In the genomic region with DNA sequence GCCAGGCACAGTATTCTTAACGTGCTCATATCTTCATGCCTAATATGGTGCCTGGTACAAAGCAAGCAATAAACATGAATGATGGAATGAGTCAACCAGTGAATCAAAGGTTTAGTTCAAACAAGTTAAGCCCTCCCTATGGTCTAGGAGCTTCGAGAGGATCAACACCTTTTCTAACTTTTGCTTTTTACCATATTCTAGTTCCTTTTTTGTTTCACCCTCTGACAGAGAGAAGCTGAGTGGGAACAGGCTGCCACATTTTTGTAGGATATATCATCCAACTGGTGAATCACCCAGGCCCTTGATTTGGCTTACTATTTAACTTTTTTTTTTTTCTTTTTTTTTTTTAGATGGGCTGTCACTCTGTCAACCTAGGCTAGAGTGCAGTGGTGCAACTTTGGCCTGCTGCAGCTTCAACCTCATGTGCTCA, we compare ENCODE assay signal across 11 cellular contexts. TPM values are rescaled to one million over a fixed set of nuclear protein-coding genes. Genes with fewer than 3 reads are reported as not detected.
DNase-seq lines count a peak whose midpoint lies in the region; ATAC-seq, FAIRE-seq and TF ChIP-seq lines count a peak whose summit lies in the region.
"Had no signal": no experiment of that assay in that cellular context is flagged by ENCODE, and none has a peak within 500 bp of the region (broad histone marks: within the 10 kb centered on the region; RNA-seq: fewer than 3 reads in every experiment).

No MANE protein-coding gene starts in this region.

- intact Hi-C loops in left cardiac atrium (cut with DNase I): no loop called here
- intact Hi-C loops in cardiac septum (cut with DNase I): no loop called here
- intact Hi-C loops in lower lobe of right lung (cut with DNase I): no loop called here
- intact Hi-C loops in activated T-helper 2 cell treated with anti-CD3 and anti-CD28 coated beads, Interferon-gamma antibody, Interleukin-2, Interleukin-4, amounts not matched to agents 10 μg/mL and 5 μg/mL and 100 μg/mL, durations not matched to agents 14 hours and 24 hours and 36 hours (cut with micrococcal nuclease): no loop called here

- ATAC-seq in left cardiac atrium (peak; percentile 23 to 90), lower lobe of right lung (peak; percentile 17 to 42), HG03439 (IDR thresholded peaks at IDR 0.05; ENCODE audit: unreplicated experiment) (no peak)

- no peaks in the 10 kb centered on the region for H3K27me3 ChIP-seq in bronchial epithelial cell (ENCODE audit: control insufficient read depth, insufficient read depth, low read length)
- H3K27me3 ChIP-seq in lower lobe of right lung (ENCODE audit: low read depth): no peaks in the 10 kb centered on the region

- H3K36me3 ChIP-seq in bronchial epithelial cell (ENCODE audit: control insufficient read depth, insufficient read depth, low read length) (no peaks in the 10 kb centered on the region), lower lobe of right lung (no peaks in the 10 kb centered on the region)

- no peak overlapping the region for H3K27ac ChIP-seq in lower lobe of right lung
- H3K27ac ChIP-seq: SK-N-MC had no signal

- H3K4me1 ChIP-seq in lower lobe of right lung: no peaks in the 10 kb centered on the region

- no peak for DNase-seq in left cardiac atrium
- no peak for DNase-seq in cardiac septum (ENCODE audit: low spot score)
- DNase-seq in bronchial epithelial cell (ENCODE audit: low read depth): peak; percentile 95
- DNase-seq in lower lobe of right lung: no peak
- no peak for DNase-seq in putamen (ENCODE audit: low spot score)
- DNase-seq in anterior cingulate cortex (lab: John Stamatoyannopoulos, UW): no peak
- DNase-seq in activated T-helper 2 cell treated with anti-CD3 and anti-CD28 coated beads, Interferon-gamma antibody, Interleukin-2, Interleukin-4, amounts not matched to agents 10 μg/mL and 5 μg/mL and 100 μg/mL, durations not matched to agents 14 hours and 24 hours and 36 hours (ENCODE audit: low spot score): no peak
- DNase-seq: activated CD4-positive, alpha-beta memory T cell treated with anti-CD3 and anti-CD28 coated beads for 36 hours; NCI-H2029 treated with DMSO at 0.1 percent for 48 hours had no signal

- H3K27ac Mint-ChIP-seq in activated T-helper 2 cell treated with anti-CD3 and anti-CD28 coated beads, Interferon-gamma antibody, Interleukin-2, Interleukin-4, amounts not matched to agents 10 μg/mL and 5 μg/mL and 100 μg/mL, durations not matched to agents 14 hours and 24 hours and 36 hours: no peak overlapping the region
- H3K27ac Mint-ChIP-seq: activated CD4-positive, alpha-beta memory T cell treated with anti-CD3 and anti-CD28 coated beads for 36 hours had no signal

- no peaks in the 10 kb centered on the region for H3K9me3 ChIP-seq in lower lobe of right lung

- H3K27me3 Mint-ChIP-seq in activated T-helper 2 cell treated with anti-CD3 and anti-CD28 coated beads, Interferon-gamma antibody, Interleukin-2, Interleukin-4, amounts not matched to agents 10 μg/mL and 5 μg/mL and 100 μg/mL, durations not matched to agents 14 hours and 24 hours and 36 hours (ENCODE audit: low read depth): peaks cover 1% of the 10 kb centered on the region

- H3K4me3 Mint-ChIP-seq in activated T-helper 2 cell treated with anti-CD3 and anti-CD28 coated beads, Interferon-gamma antibody, Interleukin-2, Interleukin-4, amounts not matched to agents 10 μg/mL and 5 μg/mL and 100 μg/mL, durations not matched to agents 14 hours and 24 hours and 36 hours (ENCODE audit: low read depth): no peak overlapping the region
- H3K4me3 Mint-ChIP-seq: activated CD4-positive, alpha-beta memory T cell treated with anti-CD3 and anti-CD28 coated beads for 36 hours had no signal

- H3K36me3 Mint-ChIP-seq in activated T-helper 2 cell treated with anti-CD3 and anti-CD28 coated beads, Interferon-gamma antibody, Interleukin-2, Interleukin-4, amounts not matched to agents 10 μg/mL and 5 μg/mL and 100 μg/mL, durations not matched to agents 14 hours and 24 hours and 36 hours (ENCODE audit: low read depth): no peaks in the 10 kb centered on the region
- H3K36me3 Mint-ChIP-seq: activated CD4-positive, alpha-beta memory T cell treated with anti-CD3 and anti-CD28 coated beads for 36 hours had no signal

- peaks cover 2% of the 10 kb centered on the region for H3K4me1 Mint-ChIP-seq in activated T-helper 2 cell treated with anti-CD3 and anti-CD28 coated beads, Interferon-gamma antibody, Interleukin-2, Interleukin-4, amounts not matched to agents 10 μg/mL and 5 μg/mL and 100 μg/mL, durations not matched to agents 14 hours and 24 hours and 36 hours (ENCODE audit: low read depth)

- TF ChIP-seq CTCF in bronchial epithelial cell (IDR thresholded peaks at IDR 0.05; ENCODE audit: insufficient read depth, low read length, severe bottlenecking): no peak
- no peak for TF ChIP-seq CTCF in lower lobe of right lung (IDR thresholded peaks at IDR 0.05)

- no peaks in the 10 kb centered on the region for H3K9me3 Mint-ChIP-seq in activated T-helper 2 cell treated with anti-CD3 and anti-CD28 coated beads, Interferon-gamma antibody, Interleukin-2, Interleukin-4, amounts not matched to agents 10 μg/mL and 5 μg/mL and 100 μg/mL, durations not matched to agents 14 hours and 24 hours and 36 hours
- H3K9me3 Mint-ChIP-seq: activated CD4-positive, alpha-beta memory T cell treated with anti-CD3 and anti-CD28 coated beads for 36 hours had no signal

- no peak for FAIRE-seq in bronchial epithelial cell (lab: Jason Lieb, UNC)

- H3K4me3 ChIP-seq in bronchial epithelial cell (ENCODE audit: low read depth, low read length): no peak overlapping the region
- no peak overlapping the region for H3K4me3 ChIP-seq in lower lobe of right lung
- H3K4me3 ChIP-seq: SK-N-MC had no signal

RNA-seq across cellular contexts. Expression of a gene that starts 39.3 kb away (rescaled TPM):
- total RNA-seq in left cardiac atrium: 10 to 100 TPM in 1 of 2 donors, 1 to 10 TPM in 1; 4.3 to 54.5 TPM
- total RNA-seq in cardiac septum: 26.4 TPM
- total RNA-seq in bronchial epithelial cell: 124 and 204 TPM in 2 replicates
- total RNA-seq in lower lobe of right lung: 18.5 TPM
- 1.5 and 1.9 TPM in 2 replicates for total RNA-seq in activated T-helper 2 cell treated with anti-CD3 and anti-CD28 coated beads, Interferon-gamma antibody, Interleukin-2, Interleukin-4, amounts not matched to agents 10 μg/mL and 5 μg/mL and 100 μg/mL, durations not matched to agents 14 hours and 24 hours and 36 hours
